ENCODE assay signal across 1 cellular context in genomic region chr3:107561980-107562379, GRCh38.
TF ChIP-seq lines count a peak whose summit lies in the region.

No MANE protein-coding gene starts in this region.

TF ChIP-seq in A549, 52 proteins besides CTCF, POLR2A, EP300 and RAD21 (continued from another document):
- TF ChIP-seq ELK1 (IDR thresholded peaks at IDR 0.05; ENCODE audit: low read depth, low read length) = no peak
- TF ChIP-seq JUN (IDR thresholded peaks at IDR 0.05) = no peak
- TF ChIP-seq NPAS2 (CRISPR knock-in tag; IDR thresholded peaks at IDR 0.05; ENCODE audit: borderline replicate concordance) = no peak
